21 cellular contexts compared by ENCODE assay signal in the genomic region with DNA sequence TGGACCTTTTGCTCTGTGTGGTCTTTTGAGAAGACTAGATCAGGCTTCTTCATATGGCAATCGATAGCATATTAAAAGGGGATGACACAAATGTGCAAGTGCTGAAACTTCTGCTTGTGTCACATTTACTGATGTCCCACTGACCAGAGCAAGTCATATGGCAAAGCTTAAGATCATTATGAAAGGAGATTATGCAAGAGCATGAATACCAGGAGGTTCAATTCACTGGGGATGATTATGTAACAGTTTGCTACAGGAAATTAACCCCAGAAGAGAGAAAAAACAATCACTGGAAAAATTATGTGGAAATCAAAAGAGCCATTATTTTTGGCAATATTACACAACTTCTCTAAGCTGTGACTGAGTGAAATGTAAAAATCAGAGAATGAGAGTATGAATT. TPM values are rescaled to one million over a fixed set of nuclear protein-coding genes. Genes with fewer than 3 reads are reported as not detected.
A peak's percentile ranks its signal among the peaks of the same experiment; 100 is the strongest.
DNase-seq lines count a peak whose midpoint lies in the region; ATAC-seq lines count a peak whose summit lies in the region.
"Had no signal": no experiment of that assay in that cellular context is flagged by ENCODE, and none has a peak within 500 bp of the region (broad histone marks: within the 10 kb centered on the region; RNA-seq: fewer than 3 reads in every experiment).

No MANE protein-coding gene starts in this region.

- peaks cover 74% of the 10 kb centered on the region for H3K27me3 Mint-ChIP-seq in activated CD4-positive, alpha-beta memory T cell treated with anti-CD3 and anti-CD28 coated beads for 36 hours

- DNase-seq in AG08395 (ENCODE audit: low spot score) (peak; percentile 55), GM04504 (ENCODE audit: low read depth) (peak; percentile 66), SIG-M5 (lab: John Stamatoyannopoulos, UW) (peak; percentile 44), fibroblast of gingiva (ENCODE audit: low read depth) (peak; percentile 76), COR-L47 (lab: John Stamatoyannopoulos, UW) (no peak), aorta (no peak)
- DNase-seq in activated CD4-positive, alpha-beta memory T cell treated with anti-CD3 and anti-CD28 coated beads for 36 hours: no peak
- DNase-seq: ACHN; activated naive CD8-positive, alpha-beta T cell treated with anti-CD3 and anti-CD28 coated beads, Interleukin-2, amount 50 U/mL, for 24 hours; cerebellar nuclear complex; endodermal cell; IMR-90; NCI-H1105; NCI-H69; pancreas; stimulated activated CD4-positive, alpha-beta T cell treated with anti-CD3 and anti-CD28 coated beads, Interleukin-4, amount 100 ng/mL, for 24 hours; substantia nigra had no signal

- no peak overlapping the region for H3K4me3 Mint-ChIP-seq in activated CD4-positive, alpha-beta memory T cell treated with anti-CD3 and anti-CD28 coated beads for 36 hours
- H3K4me3 Mint-ChIP-seq: activated naive CD8-positive, alpha-beta T cell treated with anti-CD3 and anti-CD28 coated beads, Interleukin-2, amount 50 U/mL, for 24 hours; endodermal cell; WTC11 had no signal

- H3K9me3 Mint-ChIP-seq in activated CD4-positive, alpha-beta memory T cell treated with anti-CD3 and anti-CD28 coated beads for 36 hours: peaks cover 4% of the 10 kb centered on the region
- H3K9me3 Mint-ChIP-seq: activated naive CD8-positive, alpha-beta T cell treated with anti-CD3 and anti-CD28 coated beads, Interleukin-2, amount 50 U/mL, for 24 hours had no signal

- no peak overlapping the region for H3K27ac Mint-ChIP-seq in activated CD4-positive, alpha-beta memory T cell treated with anti-CD3 and anti-CD28 coated beads for 36 hours
- H3K27ac Mint-ChIP-seq: activated naive CD8-positive, alpha-beta T cell treated with anti-CD3 and anti-CD28 coated beads, Interleukin-2, amount 50 U/mL, for 24 hours; endodermal cell; WTC11 had no signal

- POLR2A ChIA-PET in activated CD4-positive, alpha-beta memory T cell treated with anti-CD3 and anti-CD28 coated beads for 36 hours (lab: Charles Lee): interaction anchor here (0.6 kb wide), 1 partner anchor 18 kb away, joined by 3 read pairs; no protein-coding TSS in a partner anchor

- intact Hi-C loops in aorta (cut with DNase I): no loop called here
- intact Hi-C loops in activated CD4-positive, alpha-beta memory T cell treated with anti-CD3 and anti-CD28 coated beads for 36 hours (cut with micrococcal nuclease): no loop called here

- WGBS in aorta, 2 donors: 37 to 46% methylated on average over 1 of the region's 1 CpG

- no peak overlapping the region for H3K27ac ChIP-seq in aorta (ENCODE audit: low read depth in 1 of 2, low read length in 2 of 2)
- H3K27ac ChIP-seq: pancreas had no signal

- ATAC-seq in GM21367 (IDR thresholded peaks at IDR 0.05; ENCODE audit: unreplicated experiment): no peak
- no peak for ATAC-seq in aorta (ENCODE audit: low FRiP score)
- ATAC-seq: activated naive CD8-positive, alpha-beta T cell treated with anti-CD3 and anti-CD28 coated beads, Interleukin-2, amount 50 U/mL, for 24 hours; pancreas; WTC11 had no signal

- H3K36me3 ChIP-seq in aorta (ENCODE audit: control insufficient read depth in 1 of 2, insufficient read depth in 2 of 2, low read length in 1 of 2): no peaks in the 10 kb centered on the region
- H3K36me3 ChIP-seq: pancreas had no signal

- no peak overlapping the region for H3K4me3 ChIP-seq in aorta (ENCODE audit: low read length in 2 of 2)
- H3K4me3 ChIP-seq: pancreas had no signal

- no peaks in the 10 kb centered on the region for H3K4me1 ChIP-seq in aorta (ENCODE audit: control insufficient read depth in 1 of 2, insufficient read depth in 2 of 2, low read length in 2 of 2)

- H3K4me1 Mint-ChIP-seq in activated CD4-positive, alpha-beta memory T cell treated with anti-CD3 and anti-CD28 coated beads for 36 hours (ENCODE audit: low read depth): peaks cover 17% of the 10 kb centered on the region

- H3K9me3 ChIP-seq in aorta (ENCODE audit: control insufficient read depth, low read length): peaks cover 5% of the 10 kb centered on the region
- H3K9me3 ChIP-seq: pancreas had no signal

- no peaks in the 10 kb centered on the region for H3K27me3 ChIP-seq in aorta (ENCODE audit: control insufficient read depth in 1 of 2, insufficient read depth in 2 of 2, low read length in 1 of 2)

- H3K36me3 Mint-ChIP-seq in activated CD4-positive, alpha-beta memory T cell treated with anti-CD3 and anti-CD28 coated beads for 36 hours: peaks cover 1% of the 10 kb centered on the region
- H3K36me3 Mint-ChIP-seq: WTC11 had no signal

- CTCF ChIA-PET in activated CD4-positive, alpha-beta memory T cell treated with anti-CD3 and anti-CD28 coated beads for 36 hours (lab: Charles Lee): interaction anchor here (1.2 kb wide), 1 partner anchor 21 kb away, joined by 5 read pairs; no protein-coding TSS in a partner anchor

RNA-seq across cellular contexts. Expression of a gene that starts 13.7 kb away (rescaled TPM):
- not detected for total RNA-seq in aorta
- not detected for polyA plus RNA-seq in aorta
- total RNA-seq in activated CD4-positive, alpha-beta memory T cell treated with anti-CD3 and anti-CD28 coated beads for 36 hours: not detected
- total RNA-seq: IMR-90, liver, RPMI7951 had no signal
- polyA plus RNA-seq: IMR-90, liver, pancreas had no signal

RNA-seq across cellular contexts. Expression of a gene that starts 24.4 kb away (rescaled TPM):
- total RNA-seq in aorta: 10 to 100 TPM; 37.2 to 40.4 TPM
- 10 to 100 TPM; 24.4 to 38.2 TPM for polyA plus RNA-seq in aorta
- total RNA-seq in activated CD4-positive, alpha-beta memory T cell treated with anti-CD3 and anti-CD28 coated beads for 36 hours: 10 to 100 TPM; 59.9 to 64.0 TPM

Comparison
In these comparisons a context has a peak if more than half of its experiments do, and no peak if none do; other contexts are left out.
1. DNase-seq: peak in AG08395 (single experiment), GM04504 (single experiment), SIG-M5 (single experiment) and fibroblast of gingiva (single experiment); none in COR-L47 (single experiment), aorta (0 of 2) and activated CD4-positive, alpha-beta memory T cell treated with anti-CD3 and anti-CD28 coated beads for 36 hours (single experiment).